ENCODE assay signal across 17 cellular contexts in the genomic region with DNA sequence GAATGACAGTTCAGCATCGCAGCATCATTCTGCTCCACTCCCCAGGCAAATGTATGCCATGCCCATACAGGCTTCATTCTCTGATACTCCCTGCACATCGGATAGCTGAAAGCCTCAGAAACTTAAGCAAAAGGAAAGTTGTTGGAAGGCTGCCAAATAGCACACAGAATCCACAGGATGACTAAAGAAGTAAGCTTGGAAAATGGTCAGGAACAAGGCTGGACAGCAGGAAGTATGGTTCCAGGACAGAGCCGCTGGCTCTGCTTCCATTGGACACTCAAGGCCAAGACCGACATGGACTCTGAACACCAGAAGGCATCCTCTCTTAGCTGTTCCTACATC.
DNase-seq lines count a peak whose midpoint lies in the region; ATAC-seq and TF ChIP-seq lines count a peak whose summit lies in the region.
"Had no signal": no experiment of that assay in that cellular context is flagged by ENCODE, and none has a peak within 500 bp of the region (broad histone marks: within the 10 kb centered on the region; RNA-seq: fewer than 3 reads in every experiment).

No MANE protein-coding gene starts in this region.

- no peak overlapping the region for H3K4me3 Mint-ChIP-seq in chondrocyte (ENCODE audit: unreplicated experiment)
- H3K4me3 Mint-ChIP-seq: activated CD4-positive, alpha-beta memory T cell treated with anti-CD3 and anti-CD28 coated beads, Interleukin-2, amount 10 ng/mL, durations not matched to agents 7 days and 5 days; activated T-cell treated with anti-CD3 and anti-CD28 coated beads, Interleukin-2, amount 50 U/mL, for 72 hours; dendritic cell treated with granulocyte-macrophage colony-stimulating factor and Interleukin-4, amounts not matched to agents 40 ng/mL and 50 ng/mL, for 4 days had no signal

- H3K27me3 Mint-ChIP-seq in chondrocyte (ENCODE audit: low read depth): no peaks in the 10 kb centered on the region

- POLR2A ChIA-PET in PC-3 (lab: Charles Lee; ENCODE audit: unreplicated experiment): no interaction called here

- TF ChIP-seq CTCF in PC-3 (conservative IDR thresholded peaks at IDR 0.05; ENCODE audit: low read depth, low read length): no peak
- TF ChIP-seq CTCF in chondrocyte (IDR thresholded peaks at IDR 0.05): no peak
- no peak for TF ChIP-seq CTCF in osteoblast (IDR thresholded peaks at IDR 0.05; ENCODE audit: extremely low read depth, low read depth, low read length)

- H3K27me3 ChIP-seq in PC-3 (ENCODE audit: low read length) (no peaks in the 10 kb centered on the region), osteoblast (ENCODE audit: insufficient read depth, low read length) (no peaks in the 10 kb centered on the region)
- H3K27me3 ChIP-seq: adrenal gland had no signal

- H3F3A ChIP-seq in PC-3 (ENCODE audit: low read length, unreplicated experiment): no peaks in the 10 kb centered on the region

- no peaks in the 10 kb centered on the region for H3K36me3 ChIP-seq in PC-3 (ENCODE audit: low read depth, low read length)
- no peaks in the 10 kb centered on the region for H3K36me3 ChIP-seq in osteoblast (ENCODE audit: insufficient read depth, low read length)
- H3K36me3 ChIP-seq: adrenal gland had no signal

- ATAC-seq in PC-3 (no peak), HG03571 (IDR thresholded peaks at IDR 0.05; ENCODE audit: unreplicated experiment) (no peak), GM18519 (IDR thresholded peaks at IDR 0.05; ENCODE audit: low FRiP score, unreplicated experiment) (no peak)
- ATAC-seq: activated T-cell treated with anti-CD3 and anti-CD28 coated beads, Interleukin-2, amount 50 U/mL, for 72 hours; HCT116 had no signal

- no TSS peak for BruUV-seq in PC-3 (replicated peaks; lab: Mats Ljungman, UMichigan)

- H3K4me3 ChIP-seq in PC-3 (ENCODE audit: low read length) (no peak overlapping the region), osteoblast (ENCODE audit: insufficient read depth, low read length) (no peak overlapping the region)
- H3K4me3 ChIP-seq: adrenal gland, skin epidermis had no signal

- intact Hi-C loops in PC-3 (cut with micrococcal nuclease): loop anchor here (10.0 kb wide), 1 partner anchor 305 kb away; a partner anchor contains a TSS

- peak; percentile 59 for DNase-seq in H4 (ENCODE audit: low spot score)
- DNase-seq in PC-3: peak; percentile 21
- DNase-seq in chondrocyte (ENCODE audit: low spot score): no peak
- DNase-seq in osteoblast (ENCODE audit: insufficient read length, low spot score, missing footprints): peak; percentile 51
- no peak for DNase-seq in stimulated activated naive CD4-positive, alpha-beta T cell (lab: John Stamatoyannopoulos, UW)
- DNase-seq: activated CD4-positive, alpha-beta memory T cell treated with anti-CD3 and anti-CD28 coated beads, Interleukin-2, amount 10 ng/mL, durations not matched to agents 7 days and 5 days; activated T-cell treated with anti-CD3 and anti-CD28 coated beads, Interleukin-2, amount 50 U/mL, for 72 hours; NCI-H1417; stimulated activated naive CD4-positive, alpha-beta T cell treated with Interleukin-2 at 50 U/mL for 16 hours had no signal

- H3K79me2 ChIP-seq in PC-3 (ENCODE audit: low read length) (no peaks in the 10 kb centered on the region), osteoblast (ENCODE audit: insufficient read depth, low read length) (no peaks in the 10 kb centered on the region)

- H3K9me3 Mint-ChIP-seq in chondrocyte (ENCODE audit: low read depth): no peaks in the 10 kb centered on the region
- H3K9me3 Mint-ChIP-seq: activated CD4-positive, alpha-beta memory T cell treated with anti-CD3 and anti-CD28 coated beads, Interleukin-2, amount 10 ng/mL, durations not matched to agents 7 days and 5 days; activated T-cell treated with anti-CD3 and anti-CD28 coated beads, Interleukin-2, amount 50 U/mL, for 72 hours had no signal

- peaks cover 3% of the 10 kb centered on the region for H3K36me3 Mint-ChIP-seq in chondrocyte (ENCODE audit: low read depth)

- no peak overlapping the region for H3K4me2 ChIP-seq in PC-3 (ENCODE audit: low read length)
- H3K4me2 ChIP-seq in osteoblast (ENCODE audit: insufficient read depth, low read length): no peak overlapping the region
- H3K4me2 ChIP-seq: KMS-11 had no signal

- H3K27ac ChIP-seq in PC-3 (ENCODE audit: low read length) (no peak overlapping the region), osteoblast (ENCODE audit: low read depth, low read length) (no peak overlapping the region)
- H3K27ac ChIP-seq: adrenal gland, KMS-11, skin epidermis, VCaP had no signal

- H3K9ac ChIP-seq in PC-3 (ENCODE audit: low read length): no peak overlapping the region
- H3K9ac ChIP-seq: KMS-11 had no signal

- H3K27ac Mint-ChIP-seq in chondrocyte (ENCODE audit: unreplicated experiment): peak overlapping the region; percentile 73
- H3K27ac Mint-ChIP-seq: activated CD4-positive, alpha-beta memory T cell treated with anti-CD3 and anti-CD28 coated beads, Interleukin-2, amount 10 ng/mL, durations not matched to agents 7 days and 5 days; activated T-cell treated with anti-CD3 and anti-CD28 coated beads, Interleukin-2, amount 50 U/mL, for 72 hours had no signal

- CTCF ChIA-PET in PC-3 (lab: Charles Lee): no interaction called here

- H4K20me1 ChIP-seq in PC-3 (ENCODE audit: low read length) (no peaks in the 10 kb centered on the region), osteoblast (ENCODE audit: insufficient read depth, low read length) (no peaks in the 10 kb centered on the region)

- no peak overlapping the region for H2AFZ ChIP-seq in PC-3 (ENCODE audit: low read length)
- H2AFZ ChIP-seq in osteoblast (ENCODE audit: low read length): no peak overlapping the region

- H3K9me3 ChIP-seq in PC-3 (ENCODE audit: low read length): no peaks in the 10 kb centered on the region
- no peaks in the 10 kb centered on the region for H3K9me3 ChIP-seq in osteoblast (ENCODE audit: low read depth, low read length)

- H3K4me1 ChIP-seq in PC-3 (ENCODE audit: insufficient read depth, low read length): no peaks in the 10 kb centered on the region
- peaks cover 15% of the 10 kb centered on the region for H3K4me1 ChIP-seq in osteoblast (ENCODE audit: insufficient read depth, low read length)

- H3K9me2 ChIP-seq in PC-3 (replicated peaks; ENCODE audit: low read length): no peaks in the 10 kb centered on the region

- H3K4me1 Mint-ChIP-seq in chondrocyte (ENCODE audit: low read depth): peaks cover 41% of the 10 kb centered on the region
- H3K4me1 Mint-ChIP-seq: activated CD4-positive, alpha-beta memory T cell treated with anti-CD3 and anti-CD28 coated beads, Interleukin-2, amount 10 ng/mL, durations not matched to agents 7 days and 5 days had no signal

Comparison
In these comparisons a context has a peak if more than half of its experiments do, and no peak if none do; other contexts are left out.
1. DNase-seq: peak in H4 (single experiment), PC-3 (single experiment) and osteoblast (single experiment); none in chondrocyte (single experiment) and stimulated activated naive CD4-positive, alpha-beta T cell (0 of 6).